ENCODE assay signal across 8 cellular contexts in the genomic region with DNA sequence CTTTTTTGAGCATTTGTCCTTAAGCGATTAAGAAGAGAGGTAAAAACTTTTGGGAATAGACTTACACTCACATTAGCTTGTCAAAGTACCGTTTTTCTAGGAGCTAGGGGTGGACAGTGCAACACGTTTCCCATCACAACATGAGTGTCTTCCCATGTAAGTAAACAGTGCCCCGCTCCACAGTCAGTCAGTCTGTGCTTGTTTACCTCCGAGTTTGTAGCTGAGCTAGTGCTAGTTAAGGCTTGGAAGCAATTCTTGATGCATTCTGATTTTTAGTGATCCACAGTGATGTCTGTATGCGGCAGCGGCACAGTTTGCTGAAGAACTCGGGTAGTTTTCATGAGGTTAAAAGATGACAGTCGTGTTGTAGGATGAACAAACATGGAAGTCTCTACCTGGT. TPM values are rescaled to one million over a fixed set of nuclear protein-coding genes. Genes with fewer than 3 reads are reported as not detected.
DNase-seq lines count a peak whose midpoint lies in the region; TF ChIP-seq lines count a peak whose summit lies in the region.

No MANE protein-coding gene starts in this region.

- no peaks in the 10 kb centered on the region for H3K36me3 Mint-ChIP-seq in activated T-helper 1 cell treated with anti-CD3 and anti-CD28 coated beads, Interleukin-12 subunit alpha, Interleukin-12 subunit beta, Interleukin-2, Interleukin-4 antibody, amounts not matched to agents 30 ng/mL and 10 ng/mL and 1 ng/mL, durations not matched to agents 14 hours and 24 hours and 36 hours (ENCODE audit: low read depth)

- no peaks in the 10 kb centered on the region for H3K27me3 Mint-ChIP-seq in activated T-helper 1 cell treated with anti-CD3 and anti-CD28 coated beads, Interleukin-12 subunit alpha, Interleukin-12 subunit beta, Interleukin-2, Interleukin-4 antibody, amounts not matched to agents 30 ng/mL and 10 ng/mL and 1 ng/mL, durations not matched to agents 14 hours and 24 hours and 36 hours (ENCODE audit: insufficient read depth)

- no peak for TF ChIP-seq POLR2A in spleen (IDR thresholded peaks at IDR 0.05)

- DNase-seq in AG10803 (ENCODE audit: low read depth) (peak; percentile 27), spleen (peak; percentile 65), NCI-H1694 treated with DMSO at 0.1 percent for 48 hours (lab: John Stamatoyannopoulos, UW) (no peak), NCI-H446 (lab: John Stamatoyannopoulos, UW) (no peak), NCI-H2081 (lab: John Stamatoyannopoulos, UW) (no peak)
- no peak for DNase-seq in activated T-helper 1 cell treated with anti-CD3 and anti-CD28 coated beads, Interleukin-12 subunit alpha, Interleukin-12 subunit beta, Interleukin-2, Interleukin-4 antibody, amounts not matched to agents 30 ng/mL and 10 ng/mL and 1 ng/mL, durations not matched to agents 14 hours and 24 hours and 36 hours (ENCODE audit: low spot score)

- peaks cover 19% of the 10 kb centered on the region for H3K4me1 Mint-ChIP-seq in activated T-helper 1 cell treated with anti-CD3 and anti-CD28 coated beads, Interleukin-12 subunit alpha, Interleukin-12 subunit beta, Interleukin-2, Interleukin-4 antibody, amounts not matched to agents 30 ng/mL and 10 ng/mL and 1 ng/mL, durations not matched to agents 14 hours and 24 hours and 36 hours (ENCODE audit: low read depth)

- H3K27ac ChIP-seq in HEK293 (ENCODE audit: extremely low read depth, low read depth, low read length) (peak overlapping the region; percentile 94), spleen (peak overlapping the region; percentile 93 to 99 (median 98))

- no peaks in the 10 kb centered on the region for H3K9me3 ChIP-seq in HEK293 (ENCODE audit: control insufficient read depth, insufficient read depth, low read depth, low read length)
- no peaks in the 10 kb centered on the region for H3K9me3 ChIP-seq in spleen

- peaks cover 7% of the 10 kb centered on the region; the same call in 1 of the 2 replicates for H3K4me1 ChIP-seq in HEK293 (ENCODE audit: control insufficient read depth, insufficient read depth, low read length)
- H3K4me1 ChIP-seq in spleen: peaks cover 8 to 69% (median 48%) of the 10 kb centered on the region in 6 donors

- POLR2A ChIA-PET in HEK293 (lab: Yijun Ruan, JAX): no interaction called here

- TF ChIP-seq CTCF in AG10803 (conservative IDR thresholded peaks at IDR 0.05; ENCODE audit: low read length) (no peak), HEK293 (tag by site-specific recombination; IDR thresholded peaks at IDR 0.05) (no peak), spleen (IDR thresholded peaks at IDR 0.05 in 8 of 11, conservative IDR thresholded peaks at IDR 0.05 in 3 of 11) (no peak)

- H3K27ac Mint-ChIP-seq in activated T-helper 1 cell treated with anti-CD3 and anti-CD28 coated beads, Interleukin-12 subunit alpha, Interleukin-12 subunit beta, Interleukin-2, Interleukin-4 antibody, amounts not matched to agents 30 ng/mL and 10 ng/mL and 1 ng/mL, durations not matched to agents 14 hours and 24 hours and 36 hours: peak overlapping the region; percentile 94

- CTCF ChIA-PET in HEK293 (lab: Yijun Ruan, JAX): interaction anchor here (0.7 kb wide), 1 partner anchor 128 kb away, joined by 3 read pairs; no protein-coding TSS in a partner anchor

- 18 to 25% (median 21%) methylated on average over 9 of the region's 9 CpGs for WGBS in spleen, 5 donors

- no peaks in the 10 kb centered on the region for H3K9me3 Mint-ChIP-seq in activated T-helper 1 cell treated with anti-CD3 and anti-CD28 coated beads, Interleukin-12 subunit alpha, Interleukin-12 subunit beta, Interleukin-2, Interleukin-4 antibody, amounts not matched to agents 30 ng/mL and 10 ng/mL and 1 ng/mL, durations not matched to agents 14 hours and 24 hours and 36 hours

- intact Hi-C loops in activated T-helper 1 cell treated with anti-CD3 and anti-CD28 coated beads, Interleukin-12 subunit alpha, Interleukin-12 subunit beta, Interleukin-2, Interleukin-4 antibody, amounts not matched to agents 30 ng/mL and 10 ng/mL and 1 ng/mL, durations not matched to agents 14 hours and 24 hours and 36 hours (cut with micrococcal nuclease): loop anchor here (1.0 to 5.0 kb wide), 8 partner anchors 26 to 1254 kb away; a partner anchor contains a TSS
- intact Hi-C loops in spleen (cut with DNase I; ENCODE audit: low total_unique reads): no loop called here

- H3K4me3 Mint-ChIP-seq in activated T-helper 1 cell treated with anti-CD3 and anti-CD28 coated beads, Interleukin-12 subunit alpha, Interleukin-12 subunit beta, Interleukin-2, Interleukin-4 antibody, amounts not matched to agents 30 ng/mL and 10 ng/mL and 1 ng/mL, durations not matched to agents 14 hours and 24 hours and 36 hours: peak overlapping the region; percentile 98

- H3K36me3 ChIP-seq in HEK293 (ENCODE audit: control insufficient read depth in 2 of 2, insufficient read depth in 1 of 2, low read length in 2 of 2): no peaks in the 10 kb centered on the region
- H3K36me3 ChIP-seq in spleen: no peaks in the 10 kb centered on the region

- peak overlapping the region; percentile 94 for H3K4me3 ChIP-seq in AG10803 (ENCODE audit: low read length)
- peak overlapping the region; percentile 74 for H3K4me3 ChIP-seq in HEK293 (ENCODE audit: low read depth, low read length)
- H3K4me3 ChIP-seq in iPS-11a (ENCODE audit: low read depth, low read length): peak overlapping the region; percentile 86
- peak overlapping the region; percentile 53 to 90 (median 64) for H3K4me3 ChIP-seq in spleen

- no peaks in the 10 kb centered on the region for H3K27me3 ChIP-seq in spleen (replicated peaks in 1 of 7)

TF ChIP-seq in HEK293, 187 proteins besides CTCF, POLR2A, EP300 and RAD21:
- TF ChIP-seq SCRT2 (tag by site-specific recombination; IDR thresholded peaks at IDR 0.05) (peak; percentile 59), ZNF560 (tag by site-specific recombination; IDR thresholded peaks at IDR 0.05; ENCODE audit: borderline replicate concordance) (no peak), ZBTB17 (tag by site-specific recombination; IDR thresholded peaks at IDR 0.05) (peak; percentile 80)

RNA-seq across cellular contexts. Expression of a gene that starts 0.9 kb away (rescaled TPM):
- 23.3 and 32.3 TPM in 2 replicates for total RNA-seq in activated T-helper 1 cell treated with anti-CD3 and anti-CD28 coated beads, Interleukin-12 subunit alpha, Interleukin-12 subunit beta, Interleukin-2, Interleukin-4 antibody, amounts not matched to agents 30 ng/mL and 10 ng/mL and 1 ng/mL, durations not matched to agents 14 hours and 24 hours and 36 hours
- 10 to 100 TPM; 37.9 to 69.4 (median 49.7) TPM for total RNA-seq in spleen
- 10 to 100 TPM; 10.1 to 13.4 (median 12.5) TPM for polyA plus RNA-seq in spleen

Comparison
In these comparisons a context has a peak if more than half of its experiments do, and no peak if none do; other contexts are left out.
1. DNase-seq: peak in AG10803 (single experiment) and spleen (single experiment); none in activated T-helper 1 cell treated with anti-CD3 and anti-CD28 coated beads, Interleukin-12 subunit alpha, Interleukin-12 subunit beta, Interleukin-2, Interleukin-4 antibody, amounts not matched to agents 30 ng/mL and 10 ng/mL and 1 ng/mL, durations not matched to agents 14 hours and 24 hours and 36 hours (single experiment), NCI-H1694 treated with DMSO at 0.1 percent for 48 hours (single experiment), NCI-H446 (0 of 2) and NCI-H2081 (0 of 2).
2. Peak in every context shown above with its lines, with median percentiles within 50 percentile points of each other: H3K4me3 ChIP-seq.